Comparison of ENCODE assay signal across 14 cellular contexts in genomic region chr6:30902196-30902595, GRCh38. TPM values are rescaled to one million over a fixed set of nuclear protein-coding genes. Genes with fewer than 3 reads are reported as not detected.
A peak's percentile ranks its signal among the peaks of the same experiment; 100 is the strongest.
DNase-seq lines count a peak whose midpoint lies in the region; ATAC-seq, FAIRE-seq and TF ChIP-seq lines count a peak whose summit lies in the region.
"Not testable (repeated sequence)": the region's sequence is repeated elsewhere in the genome, so short reads cannot be mapped to it uniquely, and the experiment has no call there.
"Had no signal": no experiment of that assay in that cellular context is flagged by ENCODE, and none has a peak within 500 bp of the region (broad histone marks: within the 10 kb centered on the region; RNA-seq: fewer than 3 reads in every experiment).

No MANE protein-coding gene starts in this region.

- H3K27me3 ChIP-seq in BLaER1 treated with 17β-estradiol and CSF1 and Interleukin-3, amounts not matched to agents 10 nM and 100 nM; K562 (ENCODE audit: control insufficient read depth in 2 of 2, insufficient read depth in 2 of 2, low read length in 2 of 2); lower lobe of right lung (ENCODE audit: low read depth); thyroid gland: not testable (repeated sequence)

- intact Hi-C loops in K562 (cut with micrococcal nuclease); lower lobe of right lung (cut with DNase I); thyroid gland (cut with DNase I): not testable (repeated sequence)

- not testable (repeated sequence) for TF ChIP-seq POLR2A in K562 (conservative IDR thresholded peaks at IDR 0.05); thyroid gland (IDR thresholded peaks at IDR 0.05)

- H3K4me1 ChIP-seq in BLaER1 treated with 17β-estradiol and CSF1 and Interleukin-3, amounts not matched to agents 10 nM and 100 nM: peaks cover 9 to 27% (median 19%) of the 10 kb centered on the region in 10 experiments; a peak in 18 of 20 replicates
- not testable (repeated sequence) for H3K4me1 ChIP-seq in K562 (replicated peaks in 1 of 2; ENCODE audit: control insufficient read depth in 2 of 2, insufficient read depth in 2 of 2, low read length in 2 of 2); lower lobe of right lung; thyroid gland

- H4K20me1 ChIP-seq in BLaER1 treated with 17β-estradiol and CSF1 and Interleukin-3, amounts not matched to agents 10 nM and 100 nM; K562 (replicated peaks; ENCODE audit: control insufficient read depth, insufficient read depth, low read length): not testable (repeated sequence)

- not testable (repeated sequence) for H3K9me1 ChIP-seq in K562 (ENCODE audit: control insufficient read depth, insufficient read depth, low read length)

- DNase-seq in RWPE1 (ENCODE audit: low spot score) (peak; percentile 33), lower lobe of right lung (peak; percentile 17), thyroid gland (peak; percentile 37 to 50)
- DNase-seq in K562 (ENCODE audit: extremely low read depth in 1 of 4, low spot score in 3 of 4); epithelial cell of prostate (ENCODE audit: low read depth, low spot score): not testable (repeated sequence)

- TF ChIP-seq CTCF in RWPE1 (conservative IDR thresholded peaks at IDR 0.05; ENCODE audit: low read depth); K562 (IDR thresholded peaks at IDR 0.05 in 2 of 3, conservative IDR thresholded peaks at IDR 0.05 in 1 of 3; ENCODE audit: insufficient read depth in 2 of 3, low read depth in 1 of 3, low read length in 3 of 3); lower lobe of right lung (IDR thresholded peaks at IDR 0.05); thyroid gland (IDR thresholded peaks at IDR 0.05): not testable (repeated sequence)

- H3K27ac ChIP-seq in BLaER1 treated with 17β-estradiol and CSF1 and Interleukin-3, amounts not matched to agents 10 nM and 100 nM; K562 (ENCODE audit: extremely low read depth, low read depth, low read length); lower lobe of right lung; thyroid gland: not testable (repeated sequence)
- peak overlapping the region; percentile 58 for H3K27ac ChIP-seq in RWPE1
- H3K27ac ChIP-seq in epithelial cell of prostate: peak overlapping the region; percentile 26

- TF ChIP-seq RAD21 in K562 (CRISPR knock-in tag; conservative IDR thresholded peaks at IDR 0.05 in 1 of 2, IDR thresholded peaks at IDR 0.05 in 1 of 2): not testable (repeated sequence)

- not testable (repeated sequence) for H3K4me3 ChIP-seq in BLaER1 treated with 17β-estradiol and CSF1 and Interleukin-3, amounts not matched to agents 10 nM and 100 nM; K562; lower lobe of right lung; thyroid gland (replicated peaks in 1 of 3)

- H2AFZ ChIP-seq in K562 (ENCODE audit: low read depth, low read length): peak overlapping the region; percentile 4; the same call in 1 of the 2 replicates

- CTCF ChIA-PET in RWPE1 (lab: Yijun Ruan, JAX): interaction anchor here (0.5 to 0.6 kb wide), 2 partner anchors 153 to 169 kb away, joined by 3 to 5 read pairs; no protein-coding TSS in a partner anchor
- CTCF ChIA-PET in K562 (lab: Yijun Ruan, JAX; ENCODE audit: low intra/inter-chr PET ratio): interaction anchor here (0.6 kb wide), 1 partner anchor 174 kb away, joined by 4 read pairs; no protein-coding TSS in a partner anchor

- WGBS in K562 (ENCODE audit: insufficient coverage, low coverage, missing lambda C conversion rate): 66% methylated on average over 9 of the region's 9 CpGs
- 53% methylated on average over 9 of the region's 9 CpGs for WGBS in thyroid gland, 2 donors

- peak overlapping the region in 1 of 11 experiments; percentile 20; a peak in 1 of 22 replicates for H3K9ac ChIP-seq in BLaER1 treated with 17β-estradiol and CSF1 and Interleukin-3, amounts not matched to agents 10 nM and 100 nM
- H3K9ac ChIP-seq in K562 (ENCODE audit: insufficient read depth in 1 of 2, low read depth in 2 of 2, low read length in 2 of 2): not testable (repeated sequence)

- not testable (repeated sequence) for BruUV-seq in K562 (replicated peaks; lab: Mats Ljungman, UMichigan)

- POLR2A ChIA-PET in RWPE1 (lab: Yijun Ruan, JAX; ENCODE audit: low non-redundant PET): interaction anchor here (1.0 kb wide), 1 partner anchor 11 kb away, joined by 6 read pairs; no protein-coding TSS in a partner anchor
- POLR2A ChIA-PET in K562 (lab: Yijun Ruan, JAX): interaction anchor here (2.0 kb wide), 1 partner anchor 20 kb away, joined by 5 read pairs; no protein-coding TSS in a partner anchor

- peak overlapping the region in 9 of 11 experiments; percentile 29 to 84 (median 64); a peak in 17 of 22 replicates for H3K4me2 ChIP-seq in BLaER1 treated with 17β-estradiol and CSF1 and Interleukin-3, amounts not matched to agents 10 nM and 100 nM
- not testable (repeated sequence) for H3K4me2 ChIP-seq in K562 (ENCODE audit: insufficient read depth, low read length)

- not testable (repeated sequence) for FAIRE-seq in K562 (lab: Jason Lieb, UNC)

- not testable (repeated sequence) for TF ChIP-seq EP300 in K562 (IDR thresholded peaks at IDR 0.05; ENCODE audit: low read length)

- in situ Hi-C loops in K562 (cut with MboI): not testable (repeated sequence)

- not testable (repeated sequence) for ATAC-seq in K562, lower lobe of right lung

- peaks cover 22 to 33% (median 30%) of the 10 kb centered on the region in 11 experiments for H3K36me3 ChIP-seq in BLaER1 treated with 17β-estradiol and CSF1 and Interleukin-3, amounts not matched to agents 10 nM and 100 nM
- peaks cover 27% of the 10 kb centered on the region; the same call in 2 of the 3 replicates for H3K36me3 ChIP-seq in K562 (ENCODE audit: control insufficient read depth, insufficient read depth, low read length)
- peaks cover 23% of the 10 kb centered on the region for H3K36me3 ChIP-seq in lower lobe of right lung
- H3K36me3 ChIP-seq in thyroid gland: peaks cover 25 to 27% of the 10 kb centered on the region in 2 donors

- H3K79me2 ChIP-seq in K562 (ENCODE audit: control insufficient read depth, insufficient read depth, low read length): not testable (repeated sequence)

- not testable (repeated sequence) for H3K9me3 ChIP-seq in BLaER1 treated with 17β-estradiol and CSF1 and Interleukin-3, amounts not matched to agents 10 nM and 100 nM (replicated peaks in 1 of 11); K562 (replicated peaks; ENCODE audit: control insufficient read depth, insufficient read depth, low read depth, low read length); lower lobe of right lung; thyroid gland

RNA-seq across cellular contexts. Expression of gene GTF2H4, which starts 5.8 kb away (rescaled TPM):
- total RNA-seq in K562 (2011; cell fraction: chromatin; rRNA removed; ENCODE audit: low replicate concordance): 228 and 428 TPM in 2 replicates
- 202 and 247 TPM in 2 replicates for total RNA-seq in K562 (2011; cell fraction: nucleolus; rRNA removed)
- total RNA-seq in K562 (2011; cell fraction: nucleoplasm; rRNA removed): 179 and 226 TPM in 2 replicates
- total RNA-seq in K562 (2014; rRNA removed): 30.5 and 55.3 TPM in 2 replicates
- 36.1 and 39.6 TPM in 2 replicates for total RNA-seq in K562 (2014; rRNA removed; fragmentation: Illumina TruSeq; extraction: Trizol)
- 38.3 and 38.6 TPM in 2 replicates for total RNA-seq in K562 (2015; rRNA removed; fragmentation: Illumina TruSeq; extraction: Trizol)
- total RNA-seq in K562 (2021): 70.6 and 80.5 TPM in 2 replicates
- polyA plus RNA-seq in K562 (2011; rRNA removed): 60.1 and 75.6 TPM in 2 replicates
- 57.7 and 65.7 TPM in 2 replicates for polyA plus RNA-seq in K562 (2011; cell fraction: cytosol; rRNA removed)
- polyA plus RNA-seq in K562 (2011; cell fraction: nucleus; rRNA removed): 584 and 671 TPM in 2 replicates
- 66.1 and 69.0 TPM in 2 replicates for polyA plus RNA-seq in K562 (2012)
- polyA plus RNA-seq in K562 (2014; fragmentation: Illumina TruSeq; extraction: Trizol): 57.1 and 76.3 TPM in 2 replicates
- 1 to 10 TPM; 3.6 to 5.2 TPM for polyA plus RNA-seq in K562 (2014; fragmentation: Nextera tagmentation; extraction: Ambion mirVana)
- polyA plus RNA-seq in K562 (2014; rRNA removed): 86.1 and 95.0 TPM in 2 replicates
- polyA minus RNA-seq in K562 (2011; rRNA and poly(A)+ RNA removed): 37.2 and 37.6 TPM in 2 replicates
- 16.6 and 20.2 TPM in 2 replicates for polyA minus RNA-seq in K562 (2011; cell fraction: cytosol; rRNA and poly(A)+ RNA removed)
- polyA minus RNA-seq in K562 (2011; cell fraction: nucleus; rRNA and poly(A)+ RNA removed): 60.9 and 104 TPM in 2 replicates
- total RNA-seq in lower lobe of right lung: 37.1 TPM
- 10 to 100 TPM in 3 of 4 donors, 1 to 10 TPM in 1; 9.5 to 34.4 (median 18.2) TPM for total RNA-seq in thyroid gland

RNA-seq across cellular contexts. Expression of gene VARS2, which starts 11.8 kb away (rescaled TPM):
- 134 and 271 TPM in 2 replicates for total RNA-seq in K562 (2011; cell fraction: chromatin; rRNA removed; ENCODE audit: low replicate concordance)
- total RNA-seq in K562 (2011; cell fraction: nucleolus; rRNA removed): 116 and 125 TPM in 2 replicates
- 117 and 125 TPM in 2 replicates for total RNA-seq in K562 (2011; cell fraction: nucleoplasm; rRNA removed)
- total RNA-seq in K562 (2014; rRNA removed): 31.1 and 46.0 TPM in 2 replicates
- total RNA-seq in K562 (2014; rRNA removed; fragmentation: Illumina TruSeq; extraction: Trizol): 16.8 and 18.5 TPM in 2 replicates
- 23.3 and 26.3 TPM in 2 replicates for total RNA-seq in K562 (2015; rRNA removed; fragmentation: Illumina TruSeq; extraction: Trizol)
- total RNA-seq in K562 (2021): 41.0 and 48.0 TPM in 2 replicates
- 35.1 and 56.2 TPM in 2 replicates for polyA plus RNA-seq in K562 (2011; rRNA removed)
- polyA plus RNA-seq in K562 (2011; cell fraction: cytosol; rRNA removed): 28.8 and 33.9 TPM in 2 replicates
- 263 and 308 TPM in 2 replicates for polyA plus RNA-seq in K562 (2011; cell fraction: nucleus; rRNA removed)
- polyA plus RNA-seq in K562 (2012): 38.5 and 55.4 TPM in 2 replicates
- 28.3 and 29.9 TPM in 2 replicates for polyA plus RNA-seq in K562 (2014; fragmentation: Illumina TruSeq; extraction: Trizol)
- polyA plus RNA-seq in K562 (2014; fragmentation: Nextera tagmentation; extraction: Ambion mirVana): 1 to 10 TPM; 1.6 to 2.3 TPM
- 44.8 and 53.6 TPM in 2 replicates for polyA plus RNA-seq in K562 (2014; rRNA removed)
- 46.2 and 47.8 TPM in 2 replicates for polyA minus RNA-seq in K562 (2011; rRNA and poly(A)+ RNA removed)
- 18.4 and 32.6 TPM in 2 replicates for polyA minus RNA-seq in K562 (2011; cell fraction: cytosol; rRNA and poly(A)+ RNA removed)
- 28.9 and 49.2 TPM in 2 replicates for polyA minus RNA-seq in K562 (2011; cell fraction: nucleus; rRNA and poly(A)+ RNA removed)
- total RNA-seq in lower lobe of right lung: 33.0 TPM
- total RNA-seq in thyroid gland: 10 to 100 TPM; 17.3 to 36.4 (median 30.6) TPM

RNA-seq across cellular contexts. Expression of gene DDR1, which starts 17.9 kb away (rescaled TPM):
- 77.6 and 145 TPM in 2 replicates for total RNA-seq in K562 (2011; cell fraction: chromatin; rRNA removed; ENCODE audit: low replicate concordance)
- 121 and 123 TPM in 2 replicates for total RNA-seq in K562 (2011; cell fraction: nucleolus; rRNA removed)
- 99.0 and 108 TPM in 2 replicates for total RNA-seq in K562 (2011; cell fraction: nucleoplasm; rRNA removed)
- 19.9 and 27.1 TPM in 2 replicates for total RNA-seq in K562 (2014; rRNA removed)
- 10.5 and 12.2 TPM in 2 replicates for total RNA-seq in K562 (2014; rRNA removed; fragmentation: Illumina TruSeq; extraction: Trizol)
- total RNA-seq in K562 (2015; rRNA removed; fragmentation: Illumina TruSeq; extraction: Trizol): 10.0 and 11.1 TPM in 2 replicates
- 42.9 and 44.6 TPM in 2 replicates for total RNA-seq in K562 (2021)
- polyA plus RNA-seq in K562 (2011; rRNA removed): 11.2 and 19.0 TPM in 2 replicates
- 17.3 and 19.2 TPM in 2 replicates for polyA plus RNA-seq in K562 (2011; cell fraction: cytosol; rRNA removed)
- polyA plus RNA-seq in K562 (2011; cell fraction: nucleus; rRNA removed): 47.9 and 67.4 TPM in 2 replicates
- polyA plus RNA-seq in K562 (2012): 25.5 and 32.6 TPM in 2 replicates
- 16.0 and 19.8 TPM in 2 replicates for polyA plus RNA-seq in K562 (2014; fragmentation: Illumina TruSeq; extraction: Trizol)
- 1 to 10 TPM; 1.4 to 1.6 TPM for polyA plus RNA-seq in K562 (2014; fragmentation: Nextera tagmentation; extraction: Ambion mirVana)
- 19.3 and 20.2 TPM in 2 replicates for polyA plus RNA-seq in K562 (2014; rRNA removed)
- polyA minus RNA-seq in K562 (2011; rRNA and poly(A)+ RNA removed): 16.3 and 21.0 TPM in 2 replicates
- 26.3 and 45.5 TPM in 2 replicates for polyA minus RNA-seq in K562 (2011; cell fraction: cytosol; rRNA and poly(A)+ RNA removed)
- polyA minus RNA-seq in K562 (2011; cell fraction: nucleus; rRNA and poly(A)+ RNA removed): 27.9 and 41.7 TPM in 2 replicates
- 80.9 TPM for total RNA-seq in lower lobe of right lung
- total RNA-seq in thyroid gland: 100 to 1,000 TPM in 3 of 4 donors, 10 to 100 TPM in 1; 93.4 to 207 (median 131) TPM

RNA-seq across cellular contexts. Expression of gene SFTA2, which starts 29.8 kb away (rescaled TPM):
- not detected in 2 replicates for total RNA-seq in K562 (2011; cell fraction: chromatin; rRNA removed; ENCODE audit: low replicate concordance)
- total RNA-seq in K562 (2011; cell fraction: nucleolus; rRNA removed): not detected in 2 replicates
- not detected in 2 replicates for total RNA-seq in K562 (2011; cell fraction: nucleoplasm; rRNA removed)
- total RNA-seq in K562 (2014; rRNA removed) (not detected in 2 replicates), K562 (2014; rRNA removed; fragmentation: Illumina TruSeq; extraction: Trizol) (not detected in 2 replicates), K562 (2015; rRNA removed; fragmentation: Illumina TruSeq; extraction: Trizol) (not detected in 2 replicates), K562 (2021) (0.78 TPM in 1 of 2 replicates, not detected in the other), lower lobe of right lung (351 TPM), thyroid gland (1 to 10 TPM in 1 of 4 donors, not detected in 3; 3.5 TPM)
- polyA plus RNA-seq in K562 (2011; rRNA removed) (not detected in 2 replicates), K562 (2014; fragmentation: Illumina TruSeq; extraction: Trizol) (not detected in 2 replicates), K562 (2014; fragmentation: Nextera tagmentation; extraction: Ambion mirVana) (not detected), K562 (2014; rRNA removed) (not detected in 2 replicates)
- polyA plus RNA-seq in K562 (2011; cell fraction: cytosol; rRNA removed): not detected in 2 replicates
- polyA plus RNA-seq in K562 (2011; cell fraction: nucleus; rRNA removed): not detected in 2 replicates
- 0.17 TPM in 1 of 2 replicates, not detected in the other for polyA plus RNA-seq in K562 (2012)
- polyA minus RNA-seq in K562 (2011; rRNA and poly(A)+ RNA removed): not detected in 2 replicates
- not detected in 2 replicates for polyA minus RNA-seq in K562 (2011; cell fraction: cytosol; rRNA and poly(A)+ RNA removed)
- polyA minus RNA-seq in K562 (2011; cell fraction: nucleus; rRNA and poly(A)+ RNA removed): not detected in 2 replicates
- total RNA-seq: A172, Daoy, G401, H7, LHCN-M2, PC-3, SK-MEL-5 had no signal
- polyA plus RNA-seq: CD4-positive, alpha-beta memory T cell had no signal

RNA-seq across cellular contexts. Expression of gene MUCL3, which starts 38.6 kb away (rescaled TPM):
- total RNA-seq in K562 (2011; cell fraction: chromatin; rRNA removed; ENCODE audit: low replicate concordance): not detected in 2 replicates
- not detected in 2 replicates for total RNA-seq in K562 (2011; cell fraction: nucleolus; rRNA removed)
- total RNA-seq in K562 (2011; cell fraction: nucleoplasm; rRNA removed): not detected in 2 replicates
- total RNA-seq in K562 (2014; rRNA removed) (not detected in 2 replicates), K562 (2014; rRNA removed; fragmentation: Illumina TruSeq; extraction: Trizol) (not detected in 2 replicates), K562 (2015; rRNA removed; fragmentation: Illumina TruSeq; extraction: Trizol) (not detected in 2 replicates), K562 (2021) (not detected in 2 replicates), lower lobe of right lung (5.3 TPM), thyroid gland (not detected)
- polyA plus RNA-seq in K562 (2011; rRNA removed) (not detected in 2 replicates), K562 (2014; fragmentation: Illumina TruSeq; extraction: Trizol) (not detected in 2 replicates), K562 (2014; fragmentation: Nextera tagmentation; extraction: Ambion mirVana) (not detected), K562 (2014; rRNA removed) (0.07 TPM in 1 of 2 replicates, not detected in the other)
- polyA plus RNA-seq in K562 (2011; cell fraction: cytosol; rRNA removed): not detected in 2 replicates
- not detected in 2 replicates for polyA plus RNA-seq in K562 (2011; cell fraction: nucleus; rRNA removed)
- 0.03 and 0.07 TPM in 2 replicates for polyA plus RNA-seq in K562 (2012)
- polyA minus RNA-seq in K562 (2011; rRNA and poly(A)+ RNA removed): not detected in 2 replicates
- not detected in 2 replicates for polyA minus RNA-seq in K562 (2011; cell fraction: cytosol; rRNA and poly(A)+ RNA removed)
- not detected in 2 replicates for polyA minus RNA-seq in K562 (2011; cell fraction: nucleus; rRNA and poly(A)+ RNA removed)
- total RNA-seq: A172; CD4-positive, alpha-beta memory T cell; Daoy; G401; H7; LHCN-M2; SK-MEL-5 had no signal
- polyA plus RNA-seq: CD4-positive, alpha-beta memory T cell had no signal
